In genomic region chr12:123232472-123232806, GRCh38 we compare ENCODE assay signal across 8 cellular contexts. TPM values are rescaled to one million over a fixed set of nuclear protein-coding genes. Genes with fewer than 3 reads are reported as not detected.
DNase-seq lines count a peak whose midpoint lies in the region; ATAC-seq and TF ChIP-seq lines count a peak whose summit lies in the region.

No MANE protein-coding gene starts in this region.

- intact Hi-C loops in body of pancreas (cut with DNase I) = no loop called here

- no peaks in the 10 kb centered on the region for H3K36me3 ChIP-seq in body of pancreas (replicated peaks in 1 of 2; ENCODE audit: insufficient read depth in 1 of 2, low read depth in 2 of 2)
- no peaks in the 10 kb centered on the region for H3K36me3 ChIP-seq in liver (ENCODE audit: control insufficient read depth in 4 of 4, insufficient read depth in 3 of 4, low read depth in 1 of 4, low read length in 3 of 4)

- TF ChIP-seq RAD21 in liver (IDR thresholded peaks at IDR 0.05) = no peak

- no peak for TF ChIP-seq CTCF in AG04450 (IDR thresholded peaks at IDR 0.05; ENCODE audit: low read depth, low read length)
- TF ChIP-seq CTCF in HL-60 (IDR thresholded peaks at IDR 0.05; ENCODE audit: insufficient read depth, low read length) = no peak
- TF ChIP-seq CTCF in body of pancreas (IDR thresholded peaks at IDR 0.05) = no peak
- TF ChIP-seq CTCF in liver (IDR thresholded peaks at IDR 0.05; ENCODE audit: low read depth, low read length, missing input control) = no peak
- TF ChIP-seq CTCF in type B pancreatic cell (conservative IDR thresholded peaks at IDR 0.05) = no peak

- H3K4me1 ChIP-seq in body of pancreas = peaks cover 21% of the 10 kb centered on the region
- H3K4me1 ChIP-seq in liver (ENCODE audit: control insufficient read depth in 4 of 4, insufficient read depth in 4 of 4, low read length in 3 of 4) = peaks cover 9 to 42% (median 33%) of the 10 kb centered on the region in 4 donors

- 1% methylated on average over 14 to 15 of the region's 15 CpGs for WGBS in body of pancreas, 2 donors
- WGBS in liver = under 1% methylated on average over 15 of the region's 15 CpGs

- peak overlapping the region; percentile 98 for H3K4me3 Mint-ChIP-seq in type B pancreatic cell

- H3K4me3 ChIP-seq in AG04450 (ENCODE audit: low read depth, low read length) (peak overlapping the region; percentile 90), HL-60 (replicated peaks; ENCODE audit: insufficient read depth, low read length) (peak overlapping the region; percentile 72), body of pancreas (peak overlapping the region; percentile 44 to 51), liver (ENCODE audit: low read depth in 1 of 3, low read length in 3 of 3) (peak overlapping the region; percentile 79 to 84 (median 80))

- DNase-seq in AG04450 (ENCODE audit: low read depth, low spot score) (no peak), HL-60 (ENCODE audit: low read depth in 1 of 2, low spot score in 1 of 2) (no peak), body of pancreas (no peak), type B pancreatic cell (ENCODE audit: extremely low spot score, unreplicated experiment) (no peak), GOT3 (lab: John Stamatoyannopoulos, UW) (no peak)

- H3K27ac ChIP-seq in AG04450 (ENCODE audit: low read depth, low read length) (peak overlapping the region; percentile 76), HL-60 (replicated peaks) (peak overlapping the region; percentile 93), body of pancreas (peak overlapping the region; percentile 74 to 91 (median 82)), liver (ENCODE audit: low read depth in 1 of 2, low read length in 2 of 2) (peak overlapping the region; percentile 81 to 97)

- POLR2A ChIA-PET in AG04450 (lab: Yijun Ruan, JAX) = interaction anchor here (0.6 to 2.5 kb wide), 46 partner anchors 9 to 480 kb away, joined by 3 to 56 read pairs (median 5); partner anchors contain the start of genes ABCB9, ARL6IP4, ATP6V0A2 and DDX55

- H3K9ac ChIP-seq in liver (ENCODE audit: low read depth in 1 of 2, low read length in 2 of 2) = peak overlapping the region; percentile 64 to 81

- peaks cover 8% of the 10 kb centered on the region for H3K36me3 Mint-ChIP-seq in type B pancreatic cell

- H3K27me3 Mint-ChIP-seq in type B pancreatic cell = no peaks in the 10 kb centered on the region

- H3K27ac Mint-ChIP-seq in type B pancreatic cell = peak overlapping the region; percentile 96

- H3K9me3 ChIP-seq in AG04450 (ENCODE audit: control insufficient read depth, insufficient read depth, low read length) (no peaks in the 10 kb centered on the region; the same call in 1 of the 2 replicates), body of pancreas (no peaks in the 10 kb centered on the region), liver (ENCODE audit: control insufficient read depth in 4 of 4, low read length in 3 of 4) (no peaks in the 10 kb centered on the region)

- CTCF ChIA-PET in AG04450 (lab: Charles Lee) = interaction anchor here (0.6 to 3.0 kb wide), 4 partner anchors 72 to 214 kb away, joined by 3 to 25 read pairs (median 4); no protein-coding TSS in a partner anchor

- H3K27me3 ChIP-seq in AG04450 (ENCODE audit: control insufficient read depth, insufficient read depth, low read length) (no peaks in the 10 kb centered on the region), HL-60 (ENCODE audit: insufficient read depth, poor library complexity, severe bottlenecking) (no peaks in the 10 kb centered on the region), body of pancreas (no peaks in the 10 kb centered on the region), liver (ENCODE audit: control insufficient read depth in 4 of 4, insufficient read depth in 4 of 4, low read length in 3 of 4) (no peaks in the 10 kb centered on the region)

- TF ChIP-seq POLR2A in body of pancreas (IDR thresholded peaks at IDR 0.05) = no peak

- ATAC-seq in body of pancreas (no peak), GM21423 (IDR thresholded peaks at IDR 0.05; ENCODE audit: unreplicated experiment) (no peak), HG03469 (IDR thresholded peaks at IDR 0.05; ENCODE audit: unreplicated experiment) (no peak)

- no peaks in the 10 kb centered on the region for H3K9me3 Mint-ChIP-seq in type B pancreatic cell

- peaks cover 12% of the 10 kb centered on the region for H3K4me1 Mint-ChIP-seq in type B pancreatic cell (ENCODE audit: unreplicated experiment)

TF ChIP-seq in liver, 16 proteins besides CTCF, POLR2A, EP300 and RAD21:
- TF ChIP-seq TAF1 (conservative IDR thresholded peaks at IDR 0.05) = no peak
- TF ChIP-seq ZBTB33 (IDR thresholded peaks at IDR 0.05) = no peak

RNA-seq across cellular contexts. Expression of gene MPHOSPH9, which starts 0.5 kb away (rescaled TPM):
- polyA plus RNA-seq in AG04450 (2011; rRNA removed) = 15.4 and 20.3 TPM in 2 replicates
- polyA minus RNA-seq in AG04450 (2011; rRNA and poly(A)+ RNA removed) = 19.3 and 35.0 TPM in 2 replicates
- total RNA-seq in body of pancreas = 10 to 100 TPM; 13.5 to 42.5 TPM
- 10 to 100 TPM; 49.8 to 51.0 TPM for total RNA-seq in liver
- polyA plus RNA-seq in liver = 10 to 100 TPM in 1 of 2 donors, 1 to 10 TPM in 1; 4.9 to 15.6 TPM
- total RNA-seq in type B pancreatic cell (ENCODE audit: low replicate concordance) = 15.1 and 52.3 TPM in 2 replicates

RNA-seq across cellular contexts. Expression of gene MTRFR, which starts 0.8 kb away (rescaled TPM):
- polyA plus RNA-seq in AG04450 (2011; rRNA removed) = 9.4 TPM in 2 replicates
- polyA minus RNA-seq in AG04450 (2011; rRNA and poly(A)+ RNA removed) = 14.3 and 17.3 TPM in 2 replicates
- total RNA-seq in body of pancreas = 1 to 10 TPM; 4.9 to 8.2 TPM
- total RNA-seq in liver = 10 to 100 TPM in 1 of 2 donors, 1 to 10 TPM in 1; 9.5 to 15.2 TPM
- polyA plus RNA-seq in liver = 10 to 100 TPM in 1 of 2 donors, 1 to 10 TPM in 1; 5.7 to 12.6 TPM
- total RNA-seq in type B pancreatic cell (ENCODE audit: low replicate concordance) = 13.9 and 17.2 TPM in 2 replicates

RNA-seq across cellular contexts. Expression of gene CDK2AP1, which starts 39.2 kb away (rescaled TPM):
- polyA plus RNA-seq in AG04450 (2011; rRNA removed) = 469 and 650 TPM in 2 replicates
- polyA minus RNA-seq in AG04450 (2011; rRNA and poly(A)+ RNA removed) = 165 and 179 TPM in 2 replicates
- total RNA-seq in body of pancreas = 10 to 100 TPM; 24.4 to 26.7 TPM
- 10 to 100 TPM; 16.1 to 26.2 TPM for total RNA-seq in liver
- 10 to 100 TPM; 19.0 to 32.2 TPM for polyA plus RNA-seq in liver
- total RNA-seq in type B pancreatic cell (ENCODE audit: low replicate concordance) = 70.7 and 128 TPM in 2 replicates
